24 cellular contexts compared by ENCODE assay signal in genomic region chr20:24702501-24703283, GRCh38.
DNase-seq lines count a peak whose midpoint lies in the region; ATAC-seq and TF ChIP-seq lines count a peak whose summit lies in the region.
"Had no signal": no experiment of that assay in that cellular context is flagged by ENCODE, and none has a peak within 500 bp of the region (broad histone marks: within the 10 kb centered on the region; RNA-seq: fewer than 3 reads in every experiment).

No MANE protein-coding gene starts in this region.

- H3K9me3 ChIP-seq in H9 (ENCODE audit: control insufficient read depth, low read depth, low read length) = no peaks in the 10 kb centered on the region
- no peaks in the 10 kb centered on the region for H3K9me3 ChIP-seq in endodermal cell (ENCODE audit: control insufficient read depth, low read length)

- no peaks in the 10 kb centered on the region for H4K20me1 ChIP-seq in H9 (ENCODE audit: control insufficient read depth, insufficient read depth, insufficient read length)

- no peaks in the 10 kb centered on the region for H3K79me1 ChIP-seq in H9 (ENCODE audit: insufficient read depth, low read depth, low read length, poor library complexity, severe bottlenecking)

- peaks cover 0 to 4% of the 10 kb centered on the region in 2 experiments; a peak in 1 of 5 replicates for H3K9me3 Mint-ChIP-seq in H9
- no peaks in the 10 kb centered on the region for H3K9me3 Mint-ChIP-seq in endodermal cell

- no peak overlapping the region for H3K18ac ChIP-seq in H9 (ENCODE audit: insufficient read length, low read depth, low read length)

- no peak overlapping the region for H3K4me3 Mint-ChIP-seq in H9
- no peak overlapping the region for H3K4me3 Mint-ChIP-seq in endodermal cell
- H3K4me3 Mint-ChIP-seq: CD4-positive, alpha-beta memory T cell had no signal

- no peak overlapping the region for H3K9ac ChIP-seq in H9 (ENCODE audit: extremely low read depth, insufficient read length, low read length)
- H3K9ac ChIP-seq in endodermal cell (ENCODE audit: extremely low read depth, low read length, poor library complexity, severe bottlenecking) = no peak overlapping the region

- no peak overlapping the region for H3T11ph ChIP-seq in H9 (ENCODE audit: low read length)

- no peak overlapping the region; a peak in 1 of 7 replicates for H3K27ac Mint-ChIP-seq in H9
- H3K27ac Mint-ChIP-seq in endodermal cell = no peak overlapping the region
- H3K27ac Mint-ChIP-seq: CD4-positive, alpha-beta memory T cell had no signal

- no peak overlapping the region for H4K5ac ChIP-seq in H9 (ENCODE audit: insufficient read length, low read depth, low read length)

- no peaks in the 10 kb centered on the region for H3K27me3 ChIP-seq in H9 (ENCODE audit: insufficient read depth, low read length)
- H3K27me3 ChIP-seq in endodermal cell (ENCODE audit: control insufficient read depth, insufficient read depth, low read length, poor library complexity, severe bottlenecking) = no peaks in the 10 kb centered on the region

- H3K4me1 Mint-ChIP-seq in H9 = no peaks in the 10 kb centered on the region
- no peaks in the 10 kb centered on the region for H3K4me1 Mint-ChIP-seq in endodermal cell
- H3K4me1 Mint-ChIP-seq: CD4-positive, alpha-beta memory T cell had no signal

- no peaks in the 10 kb centered on the region for H3K79me2 ChIP-seq in H9 (ENCODE audit: insufficient read depth, low read length)

- H4K91ac ChIP-seq in H9 (ENCODE audit: insufficient read length, low read depth, low read length) = no peak overlapping the region

- no peak overlapping the region for H3K4me3 ChIP-seq in endodermal cell (ENCODE audit: low read length)
- H3K4me3 ChIP-seq: SK-N-MC had no signal

- no peaks in the 10 kb centered on the region for H3K23me2 ChIP-seq in H9 (ENCODE audit: insufficient read length, low read depth, low read length, poor library complexity, severe bottlenecking)

- ATAC-seq in HG02610 (IDR thresholded peaks at IDR 0.05; ENCODE audit: unreplicated experiment) (no peak), HG02884 (IDR thresholded peaks at IDR 0.05; ENCODE audit: unreplicated experiment) (no peak)
- ATAC-seq: Panc1 had no signal

- H3K36me3 ChIP-seq in endodermal cell (ENCODE audit: control insufficient read depth, insufficient read depth, low read length) = no peaks in the 10 kb centered on the region

- no peak overlapping the region for H2BK15ac ChIP-seq in H9 (ENCODE audit: low read depth, low read length)

- H3K4me2 ChIP-seq in H9 (ENCODE audit: insufficient read depth, insufficient read length, low read length) = no peak overlapping the region

- H3K36me3 Mint-ChIP-seq in H9 (ENCODE audit: insufficient read depth in 1 of 3, low read depth in 3 of 3) (no peaks in the 10 kb centered on the region), endodermal cell (ENCODE audit: low read depth) (no peaks in the 10 kb centered on the region)
- H3K36me3 Mint-ChIP-seq: CD4-positive, alpha-beta memory T cell had no signal

- no peak overlapping the region for H3K56ac ChIP-seq in H9 (ENCODE audit: insufficient read length, low read depth, low read length)

- no peak overlapping the region for H2AFZ ChIP-seq in H9 (ENCODE audit: low read length)

- no peak overlapping the region for H3K4ac ChIP-seq in H9 (ENCODE audit: low read depth, low read length)

- H3K27ac ChIP-seq in H9 (ENCODE audit: insufficient read length, low read depth, low read length) = no peak overlapping the region
- H3K27ac ChIP-seq in endodermal cell (ENCODE audit: low read depth, low read length) = no peak overlapping the region
- H3K27ac ChIP-seq: SK-N-MC had no signal

- TF ChIP-seq CTCF in H9 (conservative IDR thresholded peaks at IDR 0.05) (no peak), endodermal cell (conservative IDR thresholded peaks at IDR 0.05) (no peak)

- H2BK120ac ChIP-seq in H9 (ENCODE audit: low read depth, low read length, poor library complexity, severe bottlenecking) = no peak overlapping the region

- no peak overlapping the region for H2BK20ac ChIP-seq in H9 (ENCODE audit: low read depth, low read length, poor library complexity, severe bottlenecking)

- H4K8ac ChIP-seq in H9 (replicated peaks; ENCODE audit: insufficient read length, low read depth, low read length) = no peak overlapping the region

- H2BK12ac ChIP-seq in H9 (ENCODE audit: insufficient read length, low read depth, low read length) = no peak overlapping the region

- H3K14ac ChIP-seq in H9 (ENCODE audit: insufficient read depth, low read length) = no peak overlapping the region

- no peak overlapping the region for H2AK5ac ChIP-seq in H9 (ENCODE audit: insufficient read length, low read length)

- WGBS in H9 (ENCODE audit: extremely low coverage, insufficient read length, low lambda C conversion rate) = no CpG with 5 or more reads among the region's 16 CpGs
- 90 to 100% methylated on average over 11 to 16 of the region's 16 CpGs for WGBS in endodermal cell (ENCODE audit: insufficient coverage in 1 of 2, insufficient read length in 1 of 2), 2 experiments

- H3K4me1 ChIP-seq in H9 (ENCODE audit: insufficient read depth, low read length) (no peaks in the 10 kb centered on the region), endodermal cell (ENCODE audit: control insufficient read depth, insufficient read depth, low read length) (no peaks in the 10 kb centered on the region)

- H3K27me3 Mint-ChIP-seq in H9 (ENCODE audit: low read depth) = no peaks in the 10 kb centered on the region; the same call in 1 of the 2 replicates
- H3K27me3 Mint-ChIP-seq in endodermal cell (ENCODE audit: insufficient read depth) = peaks cover 2% of the 10 kb centered on the region

- no peak overlapping the region for H3K23ac ChIP-seq in H9 (ENCODE audit: insufficient read length, low read depth, low read length)

- H2BK5ac ChIP-seq in H9 (ENCODE audit: insufficient read length, low read length) = no peak overlapping the region

- DNase-seq in H9 (peak; percentile 17), endodermal cell (peak; percentile 31), mesenteric fat pad (ENCODE audit: low spot score) (peak; percentile 78), HuH-7.5 (ENCODE audit: low spot score) (no peak)
- peak; percentile 13 for DNase-seq in stimulated activated CD8-positive, alpha-beta memory T cell treated with anti-CD3 and anti-CD28 coated beads, Interleukin-4, amount 100 ng/mL, for 48 hours
- DNase-seq: C1 segment of cervical spinal cord; CD4-positive, alpha-beta memory T cell; COR-L47; DMS53; IMR-90; KG1; MM.1S; NCI-H1417 treated with DMSO at 0.1 percent for 48 hours; NCI-H187; NCI-H2081 treated with DMSO at 0.1 percent for 48 hours; NCI-H2171; NCI-H226; NCI-H510A; NCI-H69; SHP77 treated with DMSO at 0.1 percent for 48 hours had no signal
